ENCODE assay signal across 26 cellular contexts in genomic region chr10:129523031-129523722, GRCh38.
"Had no signal": no experiment of that assay in that cellular context is flagged by ENCODE, and none has a peak within 500 bp of the region (broad histone marks: within the 10 kb centered on the region; RNA-seq: fewer than 3 reads in every experiment).

No MANE protein-coding gene starts in this region.

- H3K4me3 Mint-ChIP-seq: dendritic cell treated with granulocyte-macrophage colony-stimulating factor and Interleukin-4, amounts not matched to agents 40 ng/mL and 50 ng/mL, for 4 days; endodermal cell; memory B cell; natural killer cell; stimulated activated effector memory CD8-positive, alpha-beta T cell treated with anti-CD3 and anti-CD28 coated beads, Interleukin-12 subunit alpha, Interleukin-12 subunit beta, amount 100 ng/mL, for 72 hours had no signal

- H3K27me3 ChIP-seq: colonic mucosa, gastrocnemius medialis, hepatocyte, neutrophil, right atrium auricular region, tibial nerve, upper lobe of right lung, vagina had no signal

- H2AFZ ChIP-seq: hepatocyte had no signal

- H3K27me3 Mint-ChIP-seq: dendritic cell treated with granulocyte-macrophage colony-stimulating factor and Interleukin-4, amounts not matched to agents 40 ng/mL and 50 ng/mL, for 4 days; memory B cell had no signal

- H3K36me3 ChIP-seq: colonic mucosa, gastrocnemius medialis, neutrophil, prostate gland, right atrium auricular region, thoracic aorta, upper lobe of right lung, vagina had no signal

- ATAC-seq: esophagus mucosa; gastrocnemius medialis; natural killer cell; sciatic nerve; stimulated activated effector memory CD8-positive, alpha-beta T cell treated with anti-CD3 and anti-CD28 coated beads, Interleukin-12 subunit alpha, Interleukin-12 subunit beta, amount 100 ng/mL, for 72 hours; upper lobe of right lung had no signal

- H3K36me3 Mint-ChIP-seq: natural killer cell had no signal

- H3K27ac ChIP-seq: colonic mucosa, epithelial cell of prostate, gastrocnemius medialis, hepatocyte, neutrophil, prostate gland, right atrium auricular region, thoracic aorta, tibial nerve, upper lobe of right lung, vagina had no signal

- DNase-seq: colonic mucosa; effector CD8-positive, alpha-beta T cell; endodermal cell; foreskin fibroblast; gastrocnemius medialis; kidney; natural killer cell; stimulated activated CD4-positive, alpha-beta T cell treated with anti-CD3 and anti-CD28 coated beads, Interleukin-2, amount 100 ng/mL, for 24 hours; stimulated activated CD4-positive, alpha-beta T cell treated with anti-CD3 and anti-CD28 coated beads, Interleukin-4, amount 100 ng/mL, for 24 hours; stimulated activated naive CD4-positive, alpha-beta T cell treated with Interleukin-2 at 50 U/mL for 16 hours; substantia nigra; upper lobe of right lung had no signal

- H3K4me3 ChIP-seq: colonic mucosa, gastrocnemius medialis, hepatocyte, lung, prostate gland, right atrium auricular region, thoracic aorta, tibial nerve, upper lobe of right lung, vagina had no signal

- H3K4me1 ChIP-seq: colonic mucosa, prostate gland, right atrium auricular region, upper lobe of right lung had no signal

- H3K9me3 ChIP-seq: colonic mucosa, gastrocnemius medialis, neutrophil, prostate gland, right atrium auricular region, thoracic aorta, tibial nerve, upper lobe of right lung, vagina had no signal

- H3K4me2 ChIP-seq: hepatocyte had no signal

- H3K9me3 Mint-ChIP-seq: dendritic cell treated with granulocyte-macrophage colony-stimulating factor and Interleukin-4, amounts not matched to agents 40 ng/mL and 50 ng/mL, for 4 days had no signal

- H3K27ac Mint-ChIP-seq: dendritic cell treated with granulocyte-macrophage colony-stimulating factor and Interleukin-4, amounts not matched to agents 40 ng/mL and 50 ng/mL, for 4 days; endodermal cell; memory B cell; natural killer cell; stimulated activated effector memory CD8-positive, alpha-beta T cell treated with anti-CD3 and anti-CD28 coated beads, Interleukin-12 subunit alpha, Interleukin-12 subunit beta, amount 100 ng/mL, for 72 hours had no signal
